12 cellular contexts compared by ENCODE assay signal in genomic region chr2:219457784-219458369, GRCh38. TPM values are rescaled to one million over a fixed set of nuclear protein-coding genes. Genes with fewer than 3 reads are reported as not detected.
DNase-seq lines count a peak whose midpoint lies in the region; ATAC-seq, FAIRE-seq and TF ChIP-seq lines count a peak whose summit lies in the region.
"Had no signal": no experiment of that assay in that cellular context is flagged by ENCODE, and none has a peak within 500 bp of the region (broad histone marks: within the 10 kb centered on the region; RNA-seq: fewer than 3 reads in every experiment).

No MANE protein-coding gene starts in this region.

- H3K4me2 ChIP-seq in A549 (no peak overlapping the region), OCI-LY7 (ENCODE audit: low read length) (no peak overlapping the region)

- H3K9me2 ChIP-seq in OCI-LY7 (ENCODE audit: insufficient read depth, low read length): no peaks in the 10 kb centered on the region

- POLR2A ChIA-PET in A549 (lab: Yijun Ruan, JAX) (no interaction called here), OCI-LY7 (lab: Charles Lee) (interaction anchor here (0.7 to 1.1 kb wide), 2 partner anchors 17 to 866 kb away, joined by 3 read pairs; no protein-coding TSS in a partner anchor)

- TF ChIP-seq RAD21 in A549 (conservative IDR thresholded peaks at IDR 0.05 in 1 of 2, IDR thresholded peaks at IDR 0.05 in 1 of 2): 0 out of 5 replicates have a peak, but pooled peaks of 1 of the 2 experiments have one; percentile 13

- H3K4me3 ChIP-seq in A549 (no peak overlapping the region), OCI-LY7 (ENCODE audit: low read depth, low read length, poor library complexity, severe bottlenecking) (no peak overlapping the region), right cardiac atrium (ENCODE audit: low read length) (no peak overlapping the region)

- BruUV-seq in OCI-LY7 (replicated peaks; lab: Mats Ljungman, UMichigan): no TSS peak

- no peaks in the 10 kb centered on the region for H3K79me2 ChIP-seq in OCI-LY7 (ENCODE audit: insufficient read depth, low read depth, low read length)

- H3K4me1 ChIP-seq in A549 (peaks cover 17% of the 10 kb centered on the region), OCI-LY7 (ENCODE audit: insufficient read depth, low read length, poor library complexity, severe bottlenecking) (peaks cover 9% of the 10 kb centered on the region), right cardiac atrium (ENCODE audit: control insufficient read depth, insufficient read depth, low read length) (peaks cover 11% of the 10 kb centered on the region)

- no peak for FAIRE-seq in A549 (lab: Jason Lieb, UNC)
- FAIRE-seq: GM18507 had no signal

- CTCF ChIA-PET in A549 (lab: Yijun Ruan, JAX) (interaction anchor here (1.0 to 89.4 kb wide), 8 partner anchors 8 to 67 kb away, joined by 3 to 3291 read pairs (median 9); partner anchors contain the start of genes ASIC4, CHPF, GMPPA and TMEM198), OCI-LY7 (lab: Charles Lee; ENCODE audit: unreplicated experiment) (interaction anchor here (1.5 kb wide), 1 partner anchor 25 kb away, joined by 3 read pairs; no protein-coding TSS in a partner anchor)

- no peak overlapping the region for H3K27ac ChIP-seq in A549
- no peak overlapping the region for H3K27ac ChIP-seq in OCI-LY7 (ENCODE audit: low read depth, low read length, poor library complexity, severe bottlenecking)
- peak overlapping the region; percentile 61 for H3K27ac ChIP-seq in right cardiac atrium (ENCODE audit: low read length)
- H3K27ac ChIP-seq: HL-60 had no signal

- H3K27me3 ChIP-seq in right cardiac atrium (ENCODE audit: control insufficient read depth, insufficient read depth): no peaks in the 10 kb centered on the region

- TF ChIP-seq CTCF in A549 (IDR thresholded peaks at IDR 0.05) (no peak), GM12872 (IDR thresholded peaks at IDR 0.05; ENCODE audit: insufficient read depth, low read depth, low read length) (peak; percentile 50), OCI-LY7 (conservative IDR thresholded peaks at IDR 0.05; ENCODE audit: low read length) (peak; percentile 70), GM20000 (IDR thresholded peaks at IDR 0.05; ENCODE audit: extremely low read depth, missing control alignments) (no peak)

- intact Hi-C loops in OCI-LY7 (cut with micrococcal nuclease; ENCODE audit: unreplicated experiment) (loop anchor here (1.0 to 2.0 kb wide), 2 partner anchors 27 to 55 kb away; no protein-coding TSS in a partner anchor), right cardiac atrium (cut with DNase I) (loop anchor here in 1 of 4 donors (10.0 kb wide), 1 partner anchor 53 kb away; no protein-coding TSS in a partner anchor)

- 68% methylated on average over 5 of the region's 5 CpGs for WGBS in A549 (ENCODE audit: missing lambda C conversion rate)
- 76% methylated on average over 5 of the region's 5 CpGs for WGBS in right cardiac atrium

- peak overlapping the region; percentile 57; the same call in 1 of the 2 replicates for H2AFZ ChIP-seq in OCI-LY7 (ENCODE audit: low read length)

- ATAC-seq in A549 (peak; percentile 57 to 64; a peak in 5 of 6 replicates), right cardiac atrium (no peak), HG02763 (IDR thresholded peaks at IDR 0.05; ENCODE audit: unreplicated experiment) (no peak)

- no peak for TF ChIP-seq POLR2A in A549 (IDR thresholded peaks at IDR 0.05; ENCODE audit: low read length)

- no peaks in the 10 kb centered on the region for H3K9me3 ChIP-seq in A549
- H3K9me3 ChIP-seq in OCI-LY7 (ENCODE audit: low read length): no peaks in the 10 kb centered on the region
- no peaks in the 10 kb centered on the region for H3K9me3 ChIP-seq in right cardiac atrium (ENCODE audit: control insufficient read depth, low read length)

- TF ChIP-seq EP300 in A549 (IDR thresholded peaks at IDR 0.05): no peak

- H3K36me3 ChIP-seq in OCI-LY7 (ENCODE audit: insufficient read depth, low read length): no peaks in the 10 kb centered on the region

- no peaks in the 10 kb centered on the region for H4K20me1 ChIP-seq in OCI-LY7 (ENCODE audit: insufficient read depth, low read length)

- DNase-seq in A549 (ENCODE audit: low read depth in 1 of 2, low spot score in 1 of 2) (peak in 1 of 2 experiments; percentile 24), OCI-LY7 (ENCODE audit: low spot score) (peak; percentile 60), right cardiac atrium (peak in 2 of 3 donors; percentile 8 to 25), NCI-H2227 treated with DMSO at 0.1 percent for 48 hours (lab: John Stamatoyannopoulos, UW) (no peak), NCI-H2029 treated with DMSO at 0.1 percent for 48 hours (lab: John Stamatoyannopoulos, UW) (no peak), GM20000 (ENCODE audit: low spot score) (no peak)

TF ChIP-seq in A549, 52 proteins besides CTCF, POLR2A, EP300 and RAD21:
- TF ChIP-seq JUNB (IDR thresholded peaks at IDR 0.05) (no peak), MAFK (IDR thresholded peaks at IDR 0.05; ENCODE audit: partially characterized antibody) (no peak), POLR2AphosphoS2 (conservative IDR thresholded peaks at IDR 0.05; ENCODE audit: low read length) (no peak), ATOH8 (CRISPR knock-in tag; IDR thresholded peaks at IDR 0.05; ENCODE audit: low read depth) (no peak), HOXB5 (CRISPR knock-in tag; IDR thresholded peaks at IDR 0.05) (no peak), ZC3H11A (IDR thresholded peaks at IDR 0.05) (no peak), HEYL (CRISPR knock-in tag; IDR thresholded peaks at IDR 0.05) (no peak), CEBPB (IDR thresholded peaks at IDR 0.05) (no peak), TFCP2L1 (CRISPR knock-in tag; IDR thresholded peaks at IDR 0.05) (no peak), HOXB13 (CRISPR knock-in tag; IDR thresholded peaks at IDR 0.05; ENCODE audit: low read depth) (no peak)

RNA-seq across cellular contexts. Expression of gene SPEG, which starts 23.2 kb away (rescaled TPM):
- polyA plus RNA-seq in A549 (2011; rRNA removed) (2.3 TPM in 2 replicates), A549 (2017; fragmentation: RNase III; extraction: RNeasy Plus Mini Kit Qiagen cat#74134 plus additional on column Dnase treatment) (9.3 to 13.0 TPM (median 11.5 TPM) in 3 replicates), right cardiac atrium (85.5 TPM)
- polyA plus RNA-seq in A549 (2012; cell fraction: cytosol; rRNA removed): 5.8 and 7.2 TPM in 2 replicates
- 25.9 and 31.3 TPM in 2 replicates for polyA plus RNA-seq in A549 (2012; cell fraction: nucleus; rRNA removed)
- 3.1 and 6.2 TPM in 2 replicates for polyA minus RNA-seq in A549 (2011; rRNA and poly(A)+ RNA removed)
- 0.13 TPM in 1 of 2 replicates, not detected in the other for total RNA-seq in OCI-LY7 (2014; rRNA removed; shearing (Covaris generic))
- total RNA-seq in OCI-LY7 (2022) (0.35 and 0.46 TPM in 2 replicates), right cardiac atrium (100 to 1,000 TPM; 122 to 176 (median 159) TPM)

RNA-seq across cellular contexts. Expression of gene DES, which starts 39.7 kb away (rescaled TPM):
- polyA plus RNA-seq in A549 (2011; rRNA removed) (0.06 and 0.20 TPM in 2 replicates), A549 (2017; fragmentation: RNase III; extraction: RNeasy Plus Mini Kit Qiagen cat#74134 plus additional on column Dnase treatment) (0.09 TPM in 1 of 3 replicates, not detected in the others), right cardiac atrium (9,146 TPM)
- polyA plus RNA-seq in A549 (2012; cell fraction: cytosol; rRNA removed): 0.01 and 0.10 TPM in 2 replicates
- 0.04 TPM in 1 of 2 replicates, not detected in the other for polyA plus RNA-seq in A549 (2012; cell fraction: nucleus; rRNA removed)
- polyA minus RNA-seq in A549 (2011; rRNA and poly(A)+ RNA removed): 0.21 TPM in 1 of 2 replicates, not detected in the other
- not detected in 2 replicates for total RNA-seq in OCI-LY7 (2014; rRNA removed; shearing (Covaris generic))
- total RNA-seq in OCI-LY7 (2022) (not detected in 2 replicates), right cardiac atrium (over 10,000 TPM in 1 of 4 donors, 1,000 to 10,000 TPM in 3; 6,970 to 10,932 (median 7,338) TPM)
- total RNA-seq: dermis microvascular lymphatic vessel endothelial cell had no signal

RNA-seq across cellular contexts. Expression of gene GMPPA, which starts 40.8 kb away (rescaled TPM):
- polyA plus RNA-seq in A549 (2011; rRNA removed): 46.2 and 55.3 TPM in 2 replicates
- polyA plus RNA-seq in A549 (2012; cell fraction: cytosol; rRNA removed): 55.6 and 70.3 TPM in 2 replicates
- polyA plus RNA-seq in A549 (2012; cell fraction: nucleus; rRNA removed): 113 and 115 TPM in 2 replicates
- polyA plus RNA-seq in A549 (2017; fragmentation: RNase III; extraction: RNeasy Plus Mini Kit Qiagen cat#74134 plus additional on column Dnase treatment): 31.3 to 38.4 TPM (median 36.2 TPM) in 3 replicates
- polyA minus RNA-seq in A549 (2011; rRNA and poly(A)+ RNA removed): 63.6 and 92.8 TPM in 2 replicates
- total RNA-seq in OCI-LY7 (2014; rRNA removed; shearing (Covaris generic)): 22.3 and 28.4 TPM in 2 replicates
- total RNA-seq in OCI-LY7 (2022): 42.9 and 46.4 TPM in 2 replicates
- total RNA-seq in right cardiac atrium: 10 to 100 TPM; 22.9 to 27.5 (median 25.4) TPM
- 21.6 TPM for polyA plus RNA-seq in right cardiac atrium

RNA-seq across cellular contexts. Expression of gene ASIC4, which starts 56.4 kb away (rescaled TPM):
- 0.04 and 0.13 TPM in 2 replicates for polyA plus RNA-seq in A549 (2011; rRNA removed)
- 0.01 and 0.05 TPM in 2 replicates for polyA plus RNA-seq in A549 (2012; cell fraction: cytosol; rRNA removed)
- 0.17 and 0.33 TPM in 2 replicates for polyA plus RNA-seq in A549 (2012; cell fraction: nucleus; rRNA removed)
- polyA plus RNA-seq in A549 (2017; fragmentation: RNase III; extraction: RNeasy Plus Mini Kit Qiagen cat#74134 plus additional on column Dnase treatment): 0.07 to 0.08 TPM in 2 of 3 replicates, not detected in the other
- polyA minus RNA-seq in A549 (2011; rRNA and poly(A)+ RNA removed): 0.12 TPM in 1 of 2 replicates, not detected in the other
- 0.39 and 0.73 TPM in 2 replicates for total RNA-seq in OCI-LY7 (2014; rRNA removed; shearing (Covaris generic))
- total RNA-seq in OCI-LY7 (2022): 0.74 and 0.96 TPM in 2 replicates
- 1 to 10 TPM in 3 of 4 donors, under 1 TPM in 1; 0.28 to 1.8 (median 1.6) TPM for total RNA-seq in right cardiac atrium
- 0.57 TPM for polyA plus RNA-seq in right cardiac atrium
- total RNA-seq: dermis microvascular lymphatic vessel endothelial cell, mononuclear cell had no signal

Comparison
In these comparisons a context has a peak if more than half of its experiments do, and no peak if none do; other contexts are left out.
1. ATAC-seq: peak in A549 (2 of 2); none in right cardiac atrium (0 of 2) and HG02763 (single experiment).
2. DNase-seq: peak in OCI-LY7 (single experiment) and right cardiac atrium (2 of 3); none in NCI-H2227 treated with DMSO at 0.1 percent for 48 hours (single experiment), NCI-H2029 treated with DMSO at 0.1 percent for 48 hours (single experiment) and GM20000 (single experiment).
3. CTCF ChIP-seq: peak in GM12872 (single experiment) and OCI-LY7 (single experiment); none in A549 (single experiment) and GM20000 (single experiment).
4. RNA of gene SPEG, which starts 23.2 kb away (total RNA-seq): 122 to 176 TPM in right cardiac atrium; 0.13 to 0.46 TPM in OCI-LY7; every median in the first group is over 10 times any median in the second.
5. RNA of gene DES, which starts 39.7 kb away (total RNA-seq): 6,970 to 10,932 TPM in right cardiac atrium; not detected in OCI-LY7; every median in the first group is over 1,000 times any median in the second.